Comparison of ENCODE assay signal across 9 cellular contexts in the genomic region with DNA sequence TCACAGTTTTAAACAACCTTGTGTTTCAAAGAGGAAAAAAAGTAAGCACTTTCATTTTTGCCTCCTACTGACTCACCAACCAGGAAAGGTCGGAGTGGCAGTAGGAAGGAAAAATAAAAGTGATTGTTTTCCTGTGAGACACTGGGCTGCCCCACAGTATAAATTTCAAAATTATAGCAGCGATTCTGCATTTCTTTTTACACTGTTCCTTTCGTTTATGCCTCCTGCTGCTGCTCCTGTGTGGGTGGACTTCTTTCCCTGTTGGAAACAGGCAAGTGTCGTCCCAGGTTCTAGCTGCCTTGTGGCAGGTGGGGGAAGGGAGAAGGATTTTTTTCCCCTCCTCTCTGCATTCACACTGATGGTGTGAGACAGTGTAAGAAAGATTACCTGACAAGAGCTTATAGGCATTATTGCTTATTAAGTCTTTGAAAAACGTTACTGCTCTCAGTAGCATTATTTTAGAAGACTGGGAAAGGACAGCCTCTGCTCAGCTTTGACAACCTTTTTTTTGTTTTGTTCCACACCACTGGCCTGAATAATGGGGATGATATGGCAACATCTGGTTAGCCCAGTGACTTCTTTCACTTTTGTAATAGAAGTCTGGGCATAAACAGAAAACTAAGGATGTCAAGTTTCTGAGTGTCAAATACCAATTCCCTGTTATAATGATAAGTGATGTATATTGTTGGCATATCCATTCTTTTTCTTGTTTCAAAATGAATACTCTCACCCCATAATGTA.
DNase-seq lines count a peak whose midpoint lies in the region; ATAC-seq and TF ChIP-seq lines count a peak whose summit lies in the region.
"Had no signal": no experiment of that assay in that cellular context is flagged by ENCODE, and none has a peak within 500 bp of the region (broad histone marks: within the 10 kb centered on the region; RNA-seq: fewer than 3 reads in every experiment).

No MANE protein-coding gene starts in this region.

- peak overlapping the region in 6 of 7 donors; percentile 12 to 57 (median 44) for H3K4me3 Mint-ChIP-seq in CD8-positive, alpha-beta memory T cell
- H3K4me3 Mint-ChIP-seq: naive thymus-derived CD4-positive, alpha-beta T cell had no signal

- H3K4me1 ChIP-seq in CD8-positive, alpha-beta memory T cell (ENCODE audit: insufficient read depth, low read length), result peaks cover 4% of the 10 kb centered on the region
- peaks cover 0 to 32% of the 10 kb centered on the region in 2 donors for H3K4me1 ChIP-seq in left lung
- peaks cover 5% of the 10 kb centered on the region for H3K4me1 ChIP-seq in effector memory CD4-positive, alpha-beta T cell (ENCODE audit: control insufficient read depth, insufficient read depth, low read length, poor library complexity, severe bottlenecking)

- H3K4me3 ChIP-seq in CD8-positive, alpha-beta memory T cell (ENCODE audit: low read length), result no peak overlapping the region
- H3K4me3 ChIP-seq in astrocyte of the spinal cord (ENCODE audit: low read depth, low read length) (peak overlapping the region; percentile 38), left lung (peak overlapping the region in 1 of 2 donors; percentile 10)
- H3K4me3 ChIP-seq in effector memory CD4-positive, alpha-beta T cell (ENCODE audit: insufficient read depth, low read depth, low read length, poor library complexity, severe bottlenecking), result no peak overlapping the region

- H3K9me3 Mint-ChIP-seq in CD8-positive, alpha-beta memory T cell, result peaks cover 0 to 2% (median 0%) of the 10 kb centered on the region in 5 donors

- ATAC-seq in HG02642 (IDR thresholded peaks at IDR 0.05; ENCODE audit: poor library complexity, unreplicated experiment), result peak; percentile 53
- ATAC-seq in left lung, result peak; percentile 54
- no peak for ATAC-seq in activated CD4-positive, CD25-positive, alpha-beta regulatory T cell treated with anti-CD3 and anti-CD28 coated beads, Interleukin-2, amount 50 U/mL, for 24 hours
- ATAC-seq: naive thymus-derived CD4-positive, alpha-beta T cell had no signal

- no peaks in the 10 kb centered on the region for H3K9me3 ChIP-seq in CD8-positive, alpha-beta memory T cell (ENCODE audit: low read length)
- H3K9me3 ChIP-seq in left lung, result no peaks in the 10 kb centered on the region
- no peaks in the 10 kb centered on the region for H3K9me3 ChIP-seq in effector memory CD4-positive, alpha-beta T cell (ENCODE audit: control insufficient read depth, low read length)

- no peaks in the 10 kb centered on the region for H3K36me3 ChIP-seq in CD8-positive, alpha-beta memory T cell (ENCODE audit: insufficient read depth, low read length)
- H3K36me3 ChIP-seq in left lung, result no peaks in the 10 kb centered on the region
- H3K36me3 ChIP-seq in effector memory CD4-positive, alpha-beta T cell (ENCODE audit: control insufficient read depth, insufficient read depth, low read length), result no peaks in the 10 kb centered on the region

- intact Hi-C loops in left lung (cut with DNase I), result no loop called here

- peak overlapping the region in 3 of 8 donors; percentile 10 to 48 (median 45) for H3K27ac Mint-ChIP-seq in CD8-positive, alpha-beta memory T cell

- peaks cover 0 to 10% (median 10%) of the 10 kb centered on the region in 3 donors for H3K36me3 Mint-ChIP-seq in CD8-positive, alpha-beta memory T cell

- DNase-seq in CD8-positive, alpha-beta memory T cell, result peak in 1 of 5 donors; percentile 16
- DNase-seq in astrocyte of the spinal cord (ENCODE audit: low read depth, low spot score) (peak; percentile 66), left lung (no peak), HUDEP-2 (lab: John Stamatoyannopoulos, UW; ENCODE audit: unreplicated experiment in 76 of 76) (no peak)
- no peak for DNase-seq in effector memory CD4-positive, alpha-beta T cell
- DNase-seq in activated effector memory CD4-positive, alpha-beta T cell treated with Interleukin-2 at 50 U/mL for 16 hours, result no peak
- DNase-seq: naive thymus-derived CD4-positive, alpha-beta T cell had no signal

- no peaks in the 10 kb centered on the region for H3K27me3 ChIP-seq in CD8-positive, alpha-beta memory T cell (ENCODE audit: insufficient read depth, low read length, poor library complexity, severe bottlenecking)
- H3K27me3 ChIP-seq in left lung, result no peaks in the 10 kb centered on the region
- no peaks in the 10 kb centered on the region for H3K27me3 ChIP-seq in effector memory CD4-positive, alpha-beta T cell (replicated peaks; ENCODE audit: control insufficient read depth, insufficient read depth, low read length, poor library complexity, severe bottlenecking)

- POLR2A ChIA-PET in CD8-positive, alpha-beta memory T cell (lab: Charles Lee), result interaction anchor here (0.8 kb wide), 1 partner anchor 103 kb away, joined by 3 read pairs; no protein-coding TSS in a partner anchor

- no peak overlapping the region for H3K27ac ChIP-seq in CD8-positive, alpha-beta memory T cell (ENCODE audit: low read depth, low read length)
- peak overlapping the region in 1 of 2 donors; percentile 45 for H3K27ac ChIP-seq in left lung
- no peak overlapping the region for H3K27ac ChIP-seq in effector memory CD4-positive, alpha-beta T cell (ENCODE audit: insufficient read depth, low read length, poor library complexity, severe bottlenecking)

- peaks cover 17 to 52% (median 47%) of the 10 kb centered on the region in 3 donors for H3K4me1 Mint-ChIP-seq in CD8-positive, alpha-beta memory T cell

- in situ Hi-C loops in astrocyte of the spinal cord (cut with HindIII; ENCODE audit: low sequenced_read_pairs), result no loop called here

- TF ChIP-seq CTCF in astrocyte of the spinal cord (IDR thresholded peaks at IDR 0.05; ENCODE audit: low read depth, low read length) (no peak), left lung (IDR thresholded peaks at IDR 0.05) (no peak)

- H3K27me3 Mint-ChIP-seq in CD8-positive, alpha-beta memory T cell, result no peaks in the 10 kb centered on the region
- H3K27me3 Mint-ChIP-seq: naive thymus-derived CD4-positive, alpha-beta T cell had no signal

- CTCF ChIA-PET in CD8-positive, alpha-beta memory T cell (lab: Charles Lee), result no interaction called here

Comparison
In these comparisons a context has a peak if more than half of its experiments do, and no peak if none do; other contexts are left out.
1. ATAC-seq: peak in HG02642 (single experiment) and left lung (single experiment); none in activated CD4-positive, CD25-positive, alpha-beta regulatory T cell treated with anti-CD3 and anti-CD28 coated beads, Interleukin-2, amount 50 U/mL, for 24 hours (0 of 2).